In genomic region chr19:3655402-3656072, GRCh38 we compare ENCODE assay signal across 1 cellular context.
TF ChIP-seq lines count a peak whose summit lies in the region.

No MANE protein-coding gene starts in this region.

TF ChIP-seq in endothelial cell of umbilical vein, 7 proteins besides CTCF, POLR2A, EP300 and RAD21 (continued from another document):
- TF ChIP-seq MAX (IDR thresholded peaks at IDR 0.05; ENCODE audit: insufficient read depth, insufficient read length) = no peak
